ENCODE assay signal across 15 cellular contexts in genomic region chr11:108319541-108320145, GRCh38.
DNase-seq lines count a peak whose midpoint lies in the region; ATAC-seq, FAIRE-seq and TF ChIP-seq lines count a peak whose summit lies in the region.
"Had no signal": no experiment of that assay in that cellular context is flagged by ENCODE, and none has a peak within 500 bp of the region (broad histone marks: within the 10 kb centered on the region; RNA-seq: fewer than 3 reads in every experiment).

No MANE protein-coding gene starts in this region.

- CTCF ChIA-PET in activated CD8-positive, alpha-beta T cell treated with anti-CD3 and anti-CD28 coated beads for 36 hours (lab: Charles Lee), result interaction anchor here (0.9 kb wide), 1 partner anchor 13 kb away, joined by 3 read pairs; no protein-coding TSS in a partner anchor
- CTCF ChIA-PET in activated CD8-positive, alpha-beta T cell treated with anti-CD3 and anti-CD28 coated beads, Interleukin-2, amount 10 ng/mL, durations not matched to agents 7 days and 5 days (lab: Charles Lee), result interaction anchor here (1.3 kb wide), 1 partner anchor 10 kb away, joined by 3 read pairs; no protein-coding TSS in a partner anchor
- CTCF ChIA-PET in endothelial cell of umbilical vein (lab: Charles Lee), result no interaction called here

- no peak for FAIRE-seq in endothelial cell of umbilical vein (lab: Jason Lieb, UNC)
- FAIRE-seq: A549 had no signal

- H3K4me1 ChIP-seq in RWPE2 (ENCODE audit: insufficient read depth, poor library complexity, severe bottlenecking) (peaks cover 14% of the 10 kb centered on the region), endothelial cell of umbilical vein (ENCODE audit: control insufficient read depth, extremely low read depth, insufficient read depth, low read length) (no peaks in the 10 kb centered on the region), endodermal cell (ENCODE audit: control insufficient read depth, insufficient read depth, low read length) (no peaks in the 10 kb centered on the region), lower lobe of right lung (no peaks in the 10 kb centered on the region)
- H3K4me1 ChIP-seq: A549 had no signal

- H3K9me3 ChIP-seq in RWPE2 (ENCODE audit: severe bottlenecking) (no peaks in the 10 kb centered on the region), endothelial cell of umbilical vein (replicated peaks; ENCODE audit: control insufficient read depth, insufficient read depth, low read length) (no peaks in the 10 kb centered on the region), endodermal cell (ENCODE audit: control insufficient read depth, low read length) (no peaks in the 10 kb centered on the region), lower lobe of right lung (no peaks in the 10 kb centered on the region)
- H3K9me3 ChIP-seq: A549, thoracic aorta had no signal

- no TSS peak for BruUV-seq in endothelial cell of umbilical vein (replicated peaks; lab: Mats Ljungman, UMichigan)

- H2AFZ ChIP-seq in endothelial cell of umbilical vein (ENCODE audit: low read depth, low read length), result no peak overlapping the region

- no peaks in the 10 kb centered on the region for H4K20me1 ChIP-seq in endothelial cell of umbilical vein (replicated peaks; ENCODE audit: control insufficient read depth, extremely low read depth, insufficient read depth, low read length)

- H3K27ac Mint-ChIP-seq in activated CD8-positive, alpha-beta T cell treated with anti-CD3 and anti-CD28 coated beads for 36 hours, result peak overlapping the region; percentile 87
- H3K27ac Mint-ChIP-seq in activated CD8-positive, alpha-beta T cell treated with anti-CD3 and anti-CD28 coated beads, Interleukin-2, amount 10 ng/mL, durations not matched to agents 7 days and 5 days, result no peak overlapping the region
- H3K27ac Mint-ChIP-seq in osteocyte (ENCODE audit: unreplicated experiment) (peak overlapping the region; percentile 78), endodermal cell (no peak overlapping the region)
- H3K27ac Mint-ChIP-seq: activated naive CD4-positive, alpha-beta T cell treated with anti-CD3 and anti-CD28 coated beads, Interleukin-2, amount 10 ng/mL, durations not matched to agents 7 days and 5 days; mesothelial cell of epicardium had no signal

- H3K4me1 Mint-ChIP-seq in activated CD8-positive, alpha-beta T cell treated with anti-CD3 and anti-CD28 coated beads for 36 hours (ENCODE audit: low read depth), result peaks cover 13% of the 10 kb centered on the region
- no peaks in the 10 kb centered on the region for H3K4me1 Mint-ChIP-seq in activated CD8-positive, alpha-beta T cell treated with anti-CD3 and anti-CD28 coated beads, Interleukin-2, amount 10 ng/mL, durations not matched to agents 7 days and 5 days (ENCODE audit: low read depth)
- H3K4me1 Mint-ChIP-seq in osteocyte (ENCODE audit: unreplicated experiment) (peaks cover 34% of the 10 kb centered on the region), endodermal cell (peaks cover 8% of the 10 kb centered on the region)
- H3K4me1 Mint-ChIP-seq: activated naive CD4-positive, alpha-beta T cell treated with anti-CD3 and anti-CD28 coated beads, Interleukin-2, amount 10 ng/mL, durations not matched to agents 7 days and 5 days; mesothelial cell of epicardium had no signal

- no peaks in the 10 kb centered on the region for H3K27me3 Mint-ChIP-seq in activated CD8-positive, alpha-beta T cell treated with anti-CD3 and anti-CD28 coated beads for 36 hours
- H3K27me3 Mint-ChIP-seq in activated CD8-positive, alpha-beta T cell treated with anti-CD3 and anti-CD28 coated beads, Interleukin-2, amount 10 ng/mL, durations not matched to agents 7 days and 5 days (ENCODE audit: low read depth), result no peaks in the 10 kb centered on the region
- H3K27me3 Mint-ChIP-seq in osteocyte (ENCODE audit: unreplicated experiment) (no peaks in the 10 kb centered on the region), endodermal cell (ENCODE audit: insufficient read depth) (no peaks in the 10 kb centered on the region)
- H3K27me3 Mint-ChIP-seq: activated naive CD4-positive, alpha-beta T cell treated with anti-CD3 and anti-CD28 coated beads, Interleukin-2, amount 10 ng/mL, durations not matched to agents 7 days and 5 days had no signal

- H3K36me3 Mint-ChIP-seq in activated CD8-positive, alpha-beta T cell treated with anti-CD3 and anti-CD28 coated beads for 36 hours (ENCODE audit: low read depth), result peaks cover 25% of the 10 kb centered on the region
- H3K36me3 Mint-ChIP-seq in activated CD8-positive, alpha-beta T cell treated with anti-CD3 and anti-CD28 coated beads, Interleukin-2, amount 10 ng/mL, durations not matched to agents 7 days and 5 days (ENCODE audit: low read depth), result peaks cover 56% of the 10 kb centered on the region
- H3K36me3 Mint-ChIP-seq in osteocyte (ENCODE audit: unreplicated experiment) (peaks cover 42% of the 10 kb centered on the region), endodermal cell (ENCODE audit: low read depth) (peaks cover 36% of the 10 kb centered on the region)

- no peak overlapping the region for H3K4me2 ChIP-seq in endothelial cell of umbilical vein (ENCODE audit: insufficient read depth, low read length)
- H3K4me2 ChIP-seq: A549 had no signal

- no peak for TF ChIP-seq POLR2A in endothelial cell of umbilical vein (IDR thresholded peaks at IDR 0.05; ENCODE audit: low read depth, low read length)

- intact Hi-C loops in activated CD8-positive, alpha-beta T cell treated with anti-CD3 and anti-CD28 coated beads for 36 hours (cut with micrococcal nuclease), result no loop called here
- intact Hi-C loops in endothelial cell of umbilical vein (cut with micrococcal nuclease) (loop anchor here (1.0 to 10.0 kb wide), 3 partner anchors 18 to 325 kb away; partner anchors contain the start of genes ATM and NPAT), left cardiac atrium (cut with DNase I) (no loop called here), lower lobe of right lung (cut with DNase I) (no loop called here)

- TF ChIP-seq CTCF in activated CD8-positive, alpha-beta T cell treated with anti-CD3 and anti-CD28 coated beads for 36 hours (IDR thresholded peaks at IDR 0.05), result no peak
- no peak for TF ChIP-seq CTCF in RWPE2 (IDR thresholded peaks at IDR 0.05; ENCODE audit: poor library complexity, severe bottlenecking)
- no peak for TF ChIP-seq CTCF in endothelial cell of umbilical vein (IDR thresholded peaks at IDR 0.05; ENCODE audit: extremely low read depth in 1 of 2, insufficient read depth in 1 of 2, low read depth in 1 of 2, low read length in 2 of 2)
- no peak for TF ChIP-seq CTCF in osteocyte (IDR thresholded peaks at IDR 0.05)
- TF ChIP-seq CTCF in endodermal cell (conservative IDR thresholded peaks at IDR 0.05), result no peak
- TF ChIP-seq CTCF in lower lobe of right lung (IDR thresholded peaks at IDR 0.05), result no peak

- dilution Hi-C loops in endothelial cell of umbilical vein (cut with MboI; ENCODE audit: extremely low pct_ligation_motif_present, low sequenced_read_pairs), result no loop called here

- H3K27me3 ChIP-seq in RWPE2 (ENCODE audit: insufficient read depth, poor library complexity, severe bottlenecking) (no peaks in the 10 kb centered on the region), endothelial cell of umbilical vein (ENCODE audit: control insufficient read depth in 2 of 2, insufficient read depth in 2 of 2, low read length in 2 of 2) (no peaks in the 10 kb centered on the region), endodermal cell (ENCODE audit: control insufficient read depth, insufficient read depth, low read length, poor library complexity, severe bottlenecking) (no peaks in the 10 kb centered on the region), lower lobe of right lung (ENCODE audit: low read depth) (no peaks in the 10 kb centered on the region)

- no peaks in the 10 kb centered on the region for H3K9me3 Mint-ChIP-seq in activated CD8-positive, alpha-beta T cell treated with anti-CD3 and anti-CD28 coated beads for 36 hours
- H3K9me3 Mint-ChIP-seq in activated CD8-positive, alpha-beta T cell treated with anti-CD3 and anti-CD28 coated beads, Interleukin-2, amount 10 ng/mL, durations not matched to agents 7 days and 5 days (ENCODE audit: insufficient read depth), result no peaks in the 10 kb centered on the region
- H3K9me3 Mint-ChIP-seq in osteocyte (ENCODE audit: unreplicated experiment), result no peaks in the 10 kb centered on the region
- no peaks in the 10 kb centered on the region for H3K9me3 Mint-ChIP-seq in endodermal cell
- H3K9me3 Mint-ChIP-seq: activated naive CD4-positive, alpha-beta T cell treated with anti-CD3 and anti-CD28 coated beads, Interleukin-2, amount 10 ng/mL, durations not matched to agents 7 days and 5 days; mesothelial cell of epicardium had no signal

- H3K27ac ChIP-seq in RWPE2 (ENCODE audit: poor library complexity, severe bottlenecking) (peak overlapping the region; percentile 35), endothelial cell of umbilical vein (ENCODE audit: insufficient read depth, low read depth, low read length) (peak overlapping the region; percentile 7), endodermal cell (ENCODE audit: low read depth, low read length) (no peak overlapping the region), lower lobe of right lung (no peak overlapping the region)
- H3K27ac ChIP-seq: A549 had no signal

- POLR2A ChIA-PET in activated CD8-positive, alpha-beta T cell treated with anti-CD3 and anti-CD28 coated beads for 36 hours (lab: Charles Lee), result no interaction called here
- POLR2A ChIA-PET in activated CD8-positive, alpha-beta T cell treated with anti-CD3 and anti-CD28 coated beads, Interleukin-2, amount 10 ng/mL, durations not matched to agents 7 days and 5 days (lab: Charles Lee), result no interaction called here
- POLR2A ChIA-PET in endothelial cell of umbilical vein (lab: Charles Lee), result no interaction called here

- no peaks in the 10 kb centered on the region for H3K9me1 ChIP-seq in endothelial cell of umbilical vein (replicated peaks; ENCODE audit: control insufficient read depth, extremely low read depth, insufficient read depth, low read length)

- no peaks in the 10 kb centered on the region for H3K79me2 ChIP-seq in endothelial cell of umbilical vein (ENCODE audit: control insufficient read depth, insufficient read depth, low read length)

- no peak overlapping the region for H3K4me3 ChIP-seq in RWPE2 (ENCODE audit: severe bottlenecking)
- no peak overlapping the region for H3K4me3 ChIP-seq in endothelial cell of umbilical vein (replicated peaks in 1 of 3; ENCODE audit: insufficient read depth in 1 of 3, low read depth in 1 of 3, low read length in 3 of 3)
- H3K4me3 ChIP-seq in endodermal cell (ENCODE audit: low read length), result no peak overlapping the region
- H3K4me3 ChIP-seq in lower lobe of right lung, result no peak overlapping the region
- H3K4me3 ChIP-seq: A549, thoracic aorta had no signal

- no peak for DNase-seq in activated CD8-positive, alpha-beta T cell treated with anti-CD3 and anti-CD28 coated beads for 36 hours
- no peak for DNase-seq in activated CD8-positive, alpha-beta T cell treated with anti-CD3 and anti-CD28 coated beads, Interleukin-2, amount 10 ng/mL, durations not matched to agents 7 days and 5 days
- no peak for DNase-seq in RWPE2 (ENCODE audit: low spot score)
- DNase-seq in endothelial cell of umbilical vein (ENCODE audit: low read depth, low spot score), result peak; percentile 15
- DNase-seq in osteocyte (ENCODE audit: extremely low spot score, unreplicated experiment), result no peak
- DNase-seq in left cardiac atrium, result no peak
- no peak for DNase-seq in endodermal cell
- DNase-seq in lower lobe of right lung, result no peak
- DNase-seq: activated CD4-positive, alpha-beta T cell treated with anti-CD3 and anti-CD28 coated beads, Interleukin-2, amount 50 U/mL, for 4 hours; activated naive CD4-positive, alpha-beta T cell treated with anti-CD3 and anti-CD28 coated beads, Interleukin-2, amount 10 ng/mL, durations not matched to agents 7 days and 5 days; NCI-H2029 treated with DMSO at 0.1 percent for 48 hours had no signal

- H3K36me3 ChIP-seq in RWPE2 (ENCODE audit: low read depth) (peaks cover 78% of the 10 kb centered on the region), endothelial cell of umbilical vein (ENCODE audit: control insufficient read depth in 2 of 2, extremely low read depth in 1 of 2, insufficient read depth in 2 of 2, low read length in 2 of 2) (no peaks in the 10 kb centered on the region), endodermal cell (ENCODE audit: control insufficient read depth, insufficient read depth, low read length) (peaks cover 43% of the 10 kb centered on the region), lower lobe of right lung (peaks cover 95% of the 10 kb centered on the region)

- no peak for ATAC-seq in activated CD8-positive, alpha-beta T cell treated with anti-CD3 and anti-CD28 coated beads for 36 hours
- ATAC-seq in activated CD8-positive, alpha-beta T cell treated with anti-CD3 and anti-CD28 coated beads, Interleukin-2, amount 10 ng/mL, durations not matched to agents 7 days and 5 days, result no peak
- ATAC-seq in RWPE2 (ENCODE audit: low read depth) (no peak), left cardiac atrium (no peak), lower lobe of right lung (no peak)
- ATAC-seq: A549, esophagus mucosa had no signal

- no peak overlapping the region for H3K9ac ChIP-seq in endothelial cell of umbilical vein (replicated peaks; ENCODE audit: extremely low read depth, insufficient read depth, low read length)
- no peak overlapping the region for H3K9ac ChIP-seq in endodermal cell (ENCODE audit: extremely low read depth, low read length, poor library complexity, severe bottlenecking)

- no peak overlapping the region for H3K4me3 Mint-ChIP-seq in activated CD8-positive, alpha-beta T cell treated with anti-CD3 and anti-CD28 coated beads for 36 hours
- H3K4me3 Mint-ChIP-seq in activated CD8-positive, alpha-beta T cell treated with anti-CD3 and anti-CD28 coated beads, Interleukin-2, amount 10 ng/mL, durations not matched to agents 7 days and 5 days, result no peak overlapping the region
- no peak overlapping the region for H3K4me3 Mint-ChIP-seq in osteocyte (ENCODE audit: unreplicated experiment)
- H3K4me3 Mint-ChIP-seq in endodermal cell, result no peak overlapping the region
- H3K4me3 Mint-ChIP-seq: activated naive CD4-positive, alpha-beta T cell treated with anti-CD3 and anti-CD28 coated beads, Interleukin-2, amount 10 ng/mL, durations not matched to agents 7 days and 5 days; mesothelial cell of epicardium had no signal

Comparison
In these comparisons a context has a peak if more than half of its experiments do, and no peak if none do; other contexts are left out.
1. H3K27ac Mint-ChIP-seq: peak in activated CD8-positive, alpha-beta T cell treated with anti-CD3 and anti-CD28 coated beads for 36 hours (single experiment) and osteocyte (single experiment); none in activated CD8-positive, alpha-beta T cell treated with anti-CD3 and anti-CD28 coated beads, Interleukin-2, amount 10 ng/mL, durations not matched to agents 7 days and 5 days (single experiment) and endodermal cell (single experiment).
2. H3K27ac ChIP-seq: peak in RWPE2 (single experiment) and endothelial cell of umbilical vein (single experiment); none in endodermal cell (single experiment) and lower lobe of right lung (single experiment).